ENCODE assay signal across 1 cellular context in the genomic region with DNA sequence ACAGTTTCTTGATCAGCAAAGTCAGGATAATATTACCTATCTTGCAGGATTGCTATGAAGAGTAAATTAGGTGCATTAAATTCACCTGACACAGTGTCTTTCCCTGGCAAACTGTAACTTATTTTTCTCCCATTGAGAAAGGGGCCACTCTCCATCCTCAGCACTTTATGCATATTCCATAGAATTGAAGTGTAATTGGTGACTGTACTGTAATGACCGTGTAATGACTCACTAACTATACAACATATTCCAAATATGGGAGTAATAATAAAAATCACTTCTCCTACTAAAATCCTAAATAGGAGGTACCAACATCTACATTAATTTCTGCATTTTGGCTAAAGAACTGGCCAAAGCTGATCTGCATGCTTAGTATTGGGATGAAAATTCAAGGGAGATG.
TF ChIP-seq lines count a peak whose summit lies in the region.

No MANE protein-coding gene starts in this region.

TF ChIP-seq in IMR-90, 13 proteins besides CTCF, POLR2A, EP300 and RAD21 (continued from another document):
- TF ChIP-seq, protein P1, sequence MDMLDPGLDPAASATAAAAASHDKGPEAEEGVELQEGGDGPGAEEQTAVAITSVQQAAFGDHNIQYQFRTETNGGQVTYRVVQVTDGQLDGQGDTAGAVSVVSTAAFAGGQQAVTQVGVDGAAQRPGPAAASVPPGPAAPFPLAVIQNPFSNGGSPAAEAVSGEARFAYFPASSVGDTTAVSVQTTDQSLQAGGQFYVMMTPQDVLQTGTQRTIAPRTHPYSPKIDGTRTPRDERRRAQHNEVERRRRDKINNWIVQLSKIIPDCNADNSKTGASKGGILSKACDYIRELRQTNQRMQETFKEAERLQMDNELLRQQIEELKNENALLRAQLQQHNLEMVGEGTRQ (IDR thresholded peaks at IDR 0.05; ENCODE audit: low read depth, low read length): no peak
- no peak for TF ChIP-seq MAZ (IDR thresholded peaks at IDR 0.05; ENCODE audit: borderline replicate concordance, low read depth, low read length)
- no peak for TF ChIP-seq FOS (IDR thresholded peaks at IDR 0.05; ENCODE audit: low read depth, low read length)
- TF ChIP-seq RCOR1 (IDR thresholded peaks at IDR 0.05; ENCODE audit: insufficient replicate concordance, low read length): no peak
TF ChIP-seq in IMR-90: peak in this region for 0.
